In genomic region chr1:226666714-226667113, GRCh38 we compare ENCODE assay signal across 15 cellular contexts.
A peak's percentile ranks its signal among the peaks of the same experiment; 100 is the strongest.
DNase-seq lines count a peak whose midpoint lies in the region; ATAC-seq and TF ChIP-seq lines count a peak whose summit lies in the region.
"Had no signal": no experiment of that assay in that cellular context is flagged by ENCODE, and none has a peak within 500 bp of the region (broad histone marks: within the 10 kb centered on the region; RNA-seq: fewer than 3 reads in every experiment).

No MANE protein-coding gene starts in this region.

- no peak for ATAC-seq in GM23338
- ATAC-seq in activated T-helper 17 cell treated with anti-CD3 and anti-CD28 coated beads, Interleukin-2, amount 50 U/mL, for 72 hours (replicated peaks): no peak
- ATAC-seq in GM18505 (IDR thresholded peaks at IDR 0.05; ENCODE audit: unreplicated experiment): no peak
- no peak for ATAC-seq in GM21381 (IDR thresholded peaks at IDR 0.05; ENCODE audit: unreplicated experiment)

- DNase-seq in CD14-positive monocyte (ENCODE audit: low spot score) (no peak), GM23338 (ENCODE audit: low spot score) (no peak), HUDEP-2 (lab: John Stamatoyannopoulos, UW; ENCODE audit: unreplicated experiment in 76 of 76) (no peak), activated gamma-delta T cell treated with Interleukin-2 at 50 U/mL for 16 hours (no peak)
- DNase-seq: amygdala; dermis blood vessel endothelial cell; GM23248; KG1; NCI-H2029; NCI-H526 treated with DMSO at 0.1 percent for 48 hours; stimulated activated CD4-positive, alpha-beta T cell treated with anti-CD3 and anti-CD28 coated beads, Interleukin-1b, Interleukin-23, amount 100 ng/mL, for 48 hours had no signal

- no peak for TF ChIP-seq POLR2A in GM18505 (IDR thresholded peaks at IDR 0.05; ENCODE audit: borderline replicate concordance, extremely low read depth, insufficient read depth, insufficient read length)

- H2AFZ ChIP-seq in GM23338: no peak overlapping the region
- H2AFZ ChIP-seq: GM23248 had no signal

- H3K36me3 Mint-ChIP-seq in CD14-positive monocyte (peaks cover 37 to 41% of the 10 kb centered on the region in 2 donors), GM23338 (ENCODE audit: low read depth) (no peaks in the 10 kb centered on the region)
- peaks cover 15% of the 10 kb centered on the region for H3K36me3 Mint-ChIP-seq in activated T-helper 17 cell treated with anti-CD3 and anti-CD28 coated beads, Interleukin-2, amount 50 U/mL, for 72 hours (ENCODE audit: low read depth)

- H3K27ac ChIP-seq in GM23338 (ENCODE audit: low read depth) (no peak overlapping the region), muscle layer of duodenum (ENCODE audit: low read length) (peak overlapping the region; percentile 91)
- H3K27ac ChIP-seq: GM23248 had no signal

- H3K9me3 ChIP-seq in muscle layer of duodenum (ENCODE audit: control insufficient read depth in 1 of 2, low read length in 2 of 2): no peaks in the 10 kb centered on the region

- H3K9me3 Mint-ChIP-seq in CD14-positive monocyte (no peaks in the 10 kb centered on the region), GM23338 (no peaks in the 10 kb centered on the region)
- no peaks in the 10 kb centered on the region for H3K9me3 Mint-ChIP-seq in activated T-helper 17 cell treated with anti-CD3 and anti-CD28 coated beads, Interleukin-2, amount 50 U/mL, for 72 hours

- H3K4me1 ChIP-seq in GM23338 (ENCODE audit: insufficient read depth): peaks cover 21% of the 10 kb centered on the region
- peaks cover 44 to 72% of the 10 kb centered on the region in 2 donors for H3K4me1 ChIP-seq in muscle layer of duodenum (ENCODE audit: control insufficient read depth in 1 of 2, insufficient read depth in 2 of 2, low read length in 2 of 2)

- H3K27me3 Mint-ChIP-seq in CD14-positive monocyte (ENCODE audit: low read depth in 3 of 3) (peaks cover 0 to 3% (median 1%) of the 10 kb centered on the region in 3 donors), GM23338 (ENCODE audit: insufficient read depth, low read depth, poor library complexity) (peaks cover 5% of the 10 kb centered on the region)
- no peaks in the 10 kb centered on the region for H3K27me3 Mint-ChIP-seq in activated T-helper 17 cell treated with anti-CD3 and anti-CD28 coated beads, Interleukin-2, amount 50 U/mL, for 72 hours

- H3K79me2 ChIP-seq in GM23338 (replicated peaks; ENCODE audit: insufficient read depth): no peaks in the 10 kb centered on the region

- H3K36me3 ChIP-seq in GM23338 (ENCODE audit: insufficient read depth) (no peaks in the 10 kb centered on the region), muscle layer of duodenum (ENCODE audit: control insufficient read depth in 1 of 2, insufficient read depth in 2 of 2, low read length in 2 of 2) (no peaks in the 10 kb centered on the region)

- H3K27ac Mint-ChIP-seq in CD14-positive monocyte (peak overlapping the region; percentile 38 to 88 (median 70)), GM23338 (peak overlapping the region; percentile 27; the same call in 1 of the 2 replicates)
- H3K27ac Mint-ChIP-seq in activated T-helper 17 cell treated with anti-CD3 and anti-CD28 coated beads, Interleukin-2, amount 50 U/mL, for 72 hours: peak overlapping the region; percentile 74

- H4K20me1 ChIP-seq in GM23338 (replicated peaks; ENCODE audit: insufficient read depth): no peaks in the 10 kb centered on the region

- H3K4me3 ChIP-seq in GM23338 (no peak overlapping the region), muscle layer of duodenum (ENCODE audit: low read depth in 1 of 2, low read length in 2 of 2) (no peak overlapping the region)
- H3K4me3 ChIP-seq: GM23248 had no signal

- peaks cover 50% of the 10 kb centered on the region for H3K4me1 Mint-ChIP-seq in CD14-positive monocyte
- peaks cover 65% of the 10 kb centered on the region for H3K4me1 Mint-ChIP-seq in GM23338
- H3K4me1 Mint-ChIP-seq in activated T-helper 17 cell treated with anti-CD3 and anti-CD28 coated beads, Interleukin-2, amount 50 U/mL, for 72 hours: peaks cover 59% of the 10 kb centered on the region

- H3K4me2 ChIP-seq in GM23338: no peak overlapping the region

- H3K27me3 ChIP-seq in GM23338 (ENCODE audit: insufficient read depth) (no peaks in the 10 kb centered on the region), muscle layer of duodenum (ENCODE audit: low read depth, low read length) (no peaks in the 10 kb centered on the region)

- intact Hi-C loops in CD14-positive monocyte (cut with micrococcal nuclease): no loop called here

- no peaks in the 10 kb centered on the region for H3F3A ChIP-seq in GM23338 (replicated peaks; ENCODE audit: low read depth)

- TF ChIP-seq CTCF in CD14-positive monocyte (IDR thresholded peaks at IDR 0.05) (no peak), GM23338 (conservative IDR thresholded peaks at IDR 0.05; ENCODE audit: low read depth in 2 of 2) (no peak)

- no peaks in the 10 kb centered on the region for H3K9me2 ChIP-seq in GM23338 (ENCODE audit: insufficient read depth)

- H3K4me3 Mint-ChIP-seq in CD14-positive monocyte (no peak overlapping the region), GM23338 (no peak overlapping the region)
- H3K4me3 Mint-ChIP-seq in activated T-helper 17 cell treated with anti-CD3 and anti-CD28 coated beads, Interleukin-2, amount 50 U/mL, for 72 hours: peak overlapping the region; percentile 8

TF ChIP-seq in GM23338, 12 proteins besides CTCF, POLR2A, EP300 and RAD21 (continues in another document):
- no peak for TF ChIP-seq ZNF114 (CRISPR knock-in tag; IDR thresholded peaks at IDR 0.05)
- no peak for TF ChIP-seq REST (IDR thresholded peaks at IDR 0.05; ENCODE audit: unreplicated experiment)
- no peak for TF ChIP-seq EZH2phosphoT487 (IDR thresholded peaks at IDR 0.05; ENCODE audit: unreplicated experiment)
- no peak for TF ChIP-seq JUNB (IDR thresholded peaks at IDR 0.05; ENCODE audit: unreplicated experiment)
- no peak for TF ChIP-seq ETS1 (IDR thresholded peaks at IDR 0.05)
- no peak for TF ChIP-seq EZH2 (IDR thresholded peaks at IDR 0.05; ENCODE audit: low read depth, unreplicated experiment)
